In genomic region chr5:95583992-95584391, GRCh38 we compare ENCODE assay signal across 27 cellular contexts. TPM values are rescaled to one million over a fixed set of nuclear protein-coding genes. Genes with fewer than 3 reads are reported as not detected.
"Had no signal": no experiment of that assay in that cellular context is flagged by ENCODE, and none has a peak within 500 bp of the region (broad histone marks: within the 10 kb centered on the region; RNA-seq: fewer than 3 reads in every experiment).

No MANE protein-coding gene starts in this region.

- H3K36me3 ChIP-seq: ascending aorta, Peyer's patch, SJCRH30 had no signal

- ATAC-seq: activated CD8-positive, alpha-beta T cell treated with anti-CD3 and anti-CD28 coated beads, Interleukin-2, amount 10 ng/mL, durations not matched to agents 7 days and 5 days; body of pancreas; WTC11 had no signal

- H3K4me1 ChIP-seq: ascending aorta, body of pancreas, Peyer's patch, SJCRH30 had no signal

- H3K9ac ChIP-seq: SK-N-SH had no signal

- H3K9me2 ChIP-seq: SK-N-SH had no signal

- H3K9me3 ChIP-seq: ascending aorta, body of pancreas, Peyer's patch, SJCRH30, SK-N-SH had no signal

- H3K4me2 ChIP-seq: SK-N-SH had no signal

- H3K27me3 ChIP-seq: ascending aorta, body of pancreas, Peyer's patch, SJCRH30 had no signal

- H3K27ac ChIP-seq: ascending aorta, body of pancreas, Peyer's patch, RWPE1, SJCRH30 had no signal

- DNase-seq: activated CD4-positive, alpha-beta T cell treated with anti-CD3 and anti-CD28 coated beads for 48 hours; activated CD4-positive, alpha-beta T cell treated with anti-CD3 and anti-CD28 coated beads, Interleukin-2, amount 50 U/mL, for 4 hours; activated CD4-positive, CD25-positive, alpha-beta regulatory T cell treated with anti-CD3 and anti-CD28 coated beads, Interleukin-2, amount 50 U/mL, for 72 hours; activated CD8-positive, alpha-beta memory T cell treated with anti-CD3 and anti-CD28 coated beads, Interleukin-2, amount 50 U/mL, for 48 hours; activated CD8-positive, alpha-beta T cell treated with anti-CD3 and anti-CD28 coated beads, Interleukin-2, amount 10 ng/mL, durations not matched to agents 7 days and 5 days; activated naive CD4-positive, alpha-beta T cell treated with anti-CD3 and anti-CD28 coated beads, Interleukin-2, amount 50 U/mL, for 16 hours; activated T-cell treated with anti-CD3 and anti-CD28 coated beads, Interleukin-2, amount 50 U/mL, for 1 hour; amniotic stem cell; body of pancreas; Kasumi-1; NCI-H1105 treated with DMSO at 0.1 percent for 48 hours; NCI-H1436 treated with DMSO at 0.1 percent for 48 hours; NCI-H187; NCI-H2081 treated with DMSO at 0.1 percent for 48 hours; NCI-H2227 treated with DMSO at 0.1 percent for 48 hours; NCI-H526; NCI-H82; Peyer's patch; Right ventricle myocardium superior; SJCRH30; SK-N-SH; T-helper 1 cell had no signal

- H3K4me3 ChIP-seq: ascending aorta, body of pancreas, Peyer's patch, SJCRH30 had no signal

RNA-seq across cellular contexts. Expression of gene GPR150, which starts 35.9 kb away (rescaled TPM):
- total RNA-seq: NCI-H460, OCI-LY7, Right ventricle myocardium superior, SJCRH30 had no signal
